ENCODE assay signal across 1 cellular context in genomic region chr17:4436381-4436780, GRCh38.
TF ChIP-seq lines count a peak whose summit lies in the region.

No MANE protein-coding gene starts in this region.

TF ChIP-seq in HepG2, 621 proteins besides CTCF, POLR2A, EP300 and RAD21:
- no peak for TF ChIP-seq HMGXB4 (CRISPR knock-in tag; IDR thresholded peaks at IDR 0.05; ENCODE audit: borderline replicate concordance in 1 of 2, low read depth in 1 of 2)
- TF ChIP-seq MTA3 (CRISPR knock-in tag; IDR thresholded peaks at IDR 0.05): no peak
